In genomic region chr3:55416381-55416821, GRCh38 we compare ENCODE assay signal across 10 cellular contexts.
DNase-seq lines count a peak whose midpoint lies in the region; ATAC-seq and TF ChIP-seq lines count a peak whose summit lies in the region.
"Had no signal": no experiment of that assay in that cellular context is flagged by ENCODE, and none has a peak within 500 bp of the region (broad histone marks: within the 10 kb centered on the region; RNA-seq: fewer than 3 reads in every experiment).

No MANE protein-coding gene starts in this region.

- H3K9me3 ChIP-seq in left ventricle myocardium inferior (replicated peaks) = peaks cover 39% of the 10 kb centered on the region

- H3K36me3 ChIP-seq in left ventricle myocardium inferior = no peaks in the 10 kb centered on the region

- H3K27ac ChIP-seq in C4-2B (peak overlapping the region; percentile 45; the same call in 1 of the 2 replicates), left ventricle myocardium inferior (replicated peaks) (no peak overlapping the region)
- H3K27ac ChIP-seq: coronary artery had no signal

- H3K27me3 ChIP-seq in left ventricle myocardium inferior (ENCODE audit: low read depth) = peaks cover 11% of the 10 kb centered on the region

- intact Hi-C loops in left ventricle myocardium inferior (cut with micrococcal nuclease) = no loop called here

- peaks cover 14% of the 10 kb centered on the region in 2 donors for H3K9me3 Mint-ChIP-seq in activated naive CD4-positive, alpha-beta T cell treated with anti-CD3 and anti-CD28 coated beads, Interleukin-2, amount 50 U/mL, for 72 hours

- H3K4me1 ChIP-seq in left ventricle myocardium inferior = no peaks in the 10 kb centered on the region

- no peak overlapping the region for H3K27ac Mint-ChIP-seq in activated naive CD4-positive, alpha-beta T cell treated with anti-CD3 and anti-CD28 coated beads, Interleukin-2, amount 50 U/mL, for 72 hours

- DNase-seq in LHCN-M2 (ENCODE audit: low read depth) (peak; percentile 98), amniotic epithelial cell (ENCODE audit: low read depth) (peak; percentile 58), kidney glomerular epithelial cell (lab: John Stamatoyannopoulos, UW) (peak; percentile 82), DMS114 treated with DMSO at 0.1 percent for 48 hours (lab: John Stamatoyannopoulos, UW; ENCODE audit: unreplicated experiment) (no peak), left ventricle myocardium inferior (no peak)
- no peak for DNase-seq in activated naive CD4-positive, alpha-beta T cell treated with anti-CD3 and anti-CD28 coated beads, Interleukin-2, amount 50 U/mL, for 72 hours (ENCODE audit: low spot score in 2 of 2)
- DNase-seq: activated CD8-positive, alpha-beta memory T cell treated with anti-CD3 and anti-CD28 coated beads, Interleukin-2, amount 50 U/mL, for 48 hours had no signal

- peaks cover 0 to 12% of the 10 kb centered on the region in 2 donors for H3K36me3 Mint-ChIP-seq in activated naive CD4-positive, alpha-beta T cell treated with anti-CD3 and anti-CD28 coated beads, Interleukin-2, amount 50 U/mL, for 72 hours

- no peak overlapping the region for H3K4me3 ChIP-seq in left ventricle myocardium inferior
- H3K4me3 ChIP-seq: coronary artery had no signal

- no peak for TF ChIP-seq CTCF in C4-2B (conservative IDR thresholded peaks at IDR 0.05)
- no peak for TF ChIP-seq CTCF in left ventricle myocardium inferior (IDR thresholded peaks at IDR 0.05; ENCODE audit: borderline replicate concordance)

- no peak for ATAC-seq in activated naive CD4-positive, alpha-beta T cell treated with anti-CD3 and anti-CD28 coated beads, Interleukin-2, amount 50 U/mL, for 72 hours
- ATAC-seq in GM21381 (IDR thresholded peaks at IDR 0.05; ENCODE audit: unreplicated experiment) = no peak

Comparison
In these comparisons a context has a peak if more than half of its experiments do, and no peak if none do; other contexts are left out.
1. DNase-seq: peak in LHCN-M2 (single experiment), amniotic epithelial cell (single experiment) and kidney glomerular epithelial cell (single experiment); none in DMS114 treated with DMSO at 0.1 percent for 48 hours (single experiment), left ventricle myocardium inferior (single experiment) and activated naive CD4-positive, alpha-beta T cell treated with anti-CD3 and anti-CD28 coated beads, Interleukin-2, amount 50 U/mL, for 72 hours (0 of 2).